In genomic region chr13:30352121-30352520, GRCh38 we compare ENCODE assay signal across 17 cellular contexts. TPM values are rescaled to one million over a fixed set of nuclear protein-coding genes. Genes with fewer than 3 reads are reported as not detected.
DNase-seq lines count a peak whose midpoint lies in the region; ATAC-seq and TF ChIP-seq lines count a peak whose summit lies in the region.
"Had no signal": no experiment of that assay in that cellular context is flagged by ENCODE, and none has a peak within 500 bp of the region (broad histone marks: within the 10 kb centered on the region; RNA-seq: fewer than 3 reads in every experiment).

No MANE protein-coding gene starts in this region.

- no peaks in the 10 kb centered on the region for H3K27me3 ChIP-seq in DND-41 (ENCODE audit: insufficient read depth, low read length, poor library complexity)
- no peaks in the 10 kb centered on the region for H3K27me3 ChIP-seq in Karpas-422 (ENCODE audit: low read length)
- H3K27me3 ChIP-seq: BE2C had no signal

- no peak for TF ChIP-seq CTCF in DND-41 (IDR thresholded peaks at IDR 0.05; ENCODE audit: borderline replicate concordance, extremely low read depth, low read length, poor library complexity, severe bottlenecking)
- TF ChIP-seq CTCF in OCI-LY7 (conservative IDR thresholded peaks at IDR 0.05; ENCODE audit: low read length) = no peak

- CTCF ChIA-PET in OCI-LY7 (lab: Charles Lee; ENCODE audit: unreplicated experiment) = interaction anchor here (0.6 to 1.8 kb wide), 2 partner anchors 10 to 11 kb away, joined by 3 to 6 read pairs; no protein-coding TSS in a partner anchor

- no peaks in the 10 kb centered on the region for H4K20me1 ChIP-seq in DND-41 (ENCODE audit: insufficient read depth, low read length)
- H4K20me1 ChIP-seq in Karpas-422 (ENCODE audit: insufficient read depth, low read depth, low read length) = no peaks in the 10 kb centered on the region
- H4K20me1 ChIP-seq in OCI-LY7 (ENCODE audit: insufficient read depth, low read length) = no peaks in the 10 kb centered on the region

- H3K27ac ChIP-seq in DND-41 (ENCODE audit: low read length) (peak overlapping the region; percentile 97), Karpas-422 (ENCODE audit: low read length) (peak overlapping the region; percentile 98), OCI-LY7 (ENCODE audit: low read depth, low read length, poor library complexity, severe bottlenecking) (peak overlapping the region; percentile 37)
- H3K27ac ChIP-seq: C4-2B, HL-60 had no signal

- no peak for ATAC-seq in DND-41 (ENCODE audit: insufficient read depth, low read depth)
- ATAC-seq in GM21528 (IDR thresholded peaks at IDR 0.05; ENCODE audit: low FRiP score, unreplicated experiment) = no peak
- ATAC-seq: HCT116, K562 had no signal

- DNase-seq in DND-41 = no peak
- peak; percentile 85 for DNase-seq in Karpas-422
- no peak for DNase-seq in OCI-LY7 (ENCODE audit: low spot score)
- DNase-seq in NCI-H2081 treated with DMSO at 0.1 percent for 48 hours (lab: John Stamatoyannopoulos, UW) = no peak
- DNase-seq in DMS 273 treated with DMSO at 0.1 percent for 48 hours (lab: John Stamatoyannopoulos, UW) = no peak
- DNase-seq: BE2C; CD4-positive, alpha-beta memory T cell; DMS79 treated with DMSO at 0.1 percent for 48 hours; GOT3; H7; HFFc6; IMR-90 had no signal

- H3K79me2 ChIP-seq in DND-41 (ENCODE audit: insufficient read depth, low read length) = 0 out of 2 replicates have a peak, but pooled peaks cover 4% of the 10 kb centered on the region
- H3K79me2 ChIP-seq in Karpas-422 (ENCODE audit: low read length) = no peaks in the 10 kb centered on the region
- H3K79me2 ChIP-seq in OCI-LY7 (ENCODE audit: insufficient read depth, low read depth, low read length) = no peaks in the 10 kb centered on the region

- no peak overlapping the region for H3K9ac ChIP-seq in DND-41 (ENCODE audit: low read depth, low read length)
- peak overlapping the region; percentile 61 for H3K9ac ChIP-seq in Karpas-422 (ENCODE audit: low read length)

- intact Hi-C loops in OCI-LY7 (cut with micrococcal nuclease; ENCODE audit: unreplicated experiment) = loop anchor here (10.0 kb wide), 1 partner anchor 453 kb away; no protein-coding TSS in a partner anchor

- H3K9me2 ChIP-seq in Karpas-422 (replicated peaks; ENCODE audit: insufficient read depth, low read length) = no peaks in the 10 kb centered on the region
- no peaks in the 10 kb centered on the region for H3K9me2 ChIP-seq in OCI-LY7 (ENCODE audit: insufficient read depth, low read length)

- POLR2A ChIA-PET in OCI-LY7 (lab: Charles Lee) = interaction anchor here (0.5 to 5.1 kb wide), 14 partner anchors 9 to 142 kb away, joined by 3 to 34 read pairs (median 5); partner anchors contain the start of gene KATNAL1

- H2AFZ ChIP-seq in DND-41 (ENCODE audit: low read depth, low read length) = no peak overlapping the region
- no peak overlapping the region for H2AFZ ChIP-seq in Karpas-422 (ENCODE audit: low read length)
- no peak overlapping the region; the same call in 1 of the 2 replicates for H2AFZ ChIP-seq in OCI-LY7 (ENCODE audit: low read length)

- H3K4me1 ChIP-seq in DND-41 (ENCODE audit: insufficient read depth, low read length) (peaks cover 66% of the 10 kb centered on the region), Karpas-422 (ENCODE audit: low read length) (peaks cover 78% of the 10 kb centered on the region), OCI-LY7 (ENCODE audit: insufficient read depth, low read length, poor library complexity, severe bottlenecking) (peaks cover 50% of the 10 kb centered on the region)

- BruUV-seq in OCI-LY7 (replicated peaks; lab: Mats Ljungman, UMichigan) = no TSS peak

- H3K4me3 ChIP-seq in DND-41 (ENCODE audit: low read depth in 1 of 2, low read length in 2 of 2) (no peak overlapping the region), Karpas-422 (ENCODE audit: low read length) (peak overlapping the region; percentile 35), OCI-LY7 (ENCODE audit: low read depth, low read length, poor library complexity, severe bottlenecking) (no peak overlapping the region)
- H3K4me3 ChIP-seq: K562 had no signal

- H3K36me3 ChIP-seq in DND-41 (ENCODE audit: insufficient read depth, low read length) (no peaks in the 10 kb centered on the region; the same call in 1 of the 2 replicates), Karpas-422 (ENCODE audit: insufficient read depth, low read length) (peaks cover 25% of the 10 kb centered on the region), OCI-LY7 (ENCODE audit: insufficient read depth, low read length) (peaks cover 86% of the 10 kb centered on the region)
- H3K36me3 ChIP-seq: BE2C had no signal

- peaks cover 7% of the 10 kb centered on the region for H3K9me3 ChIP-seq in DND-41 (ENCODE audit: insufficient read depth, low read length, severe bottlenecking)
- H3K9me3 ChIP-seq in Karpas-422 (ENCODE audit: low read length) = no peaks in the 10 kb centered on the region
- peaks cover 12% of the 10 kb centered on the region; the same call in 1 of the 2 replicates for H3K9me3 ChIP-seq in OCI-LY7 (ENCODE audit: low read length)
- H3K9me3 ChIP-seq: BE2C had no signal

- H3K4me2 ChIP-seq in DND-41 (ENCODE audit: insufficient read depth, low read length) (no peak overlapping the region), Karpas-422 (ENCODE audit: low read depth, low read length, poor library complexity, severe bottlenecking) (peak overlapping the region; percentile 66), OCI-LY7 (ENCODE audit: low read length) (peak overlapping the region; percentile 25; the same call in 1 of the 2 replicates)

RNA-seq across cellular contexts. Expression of gene KATNAL1, which starts 44.8 kb away (rescaled TPM):
- total RNA-seq in Karpas-422 (2014; rRNA removed; shearing (Covaris generic); ENCODE audit: low replicate concordance) = 13.4 and 35.6 TPM in 2 replicates
- total RNA-seq in OCI-LY7 (2014; rRNA removed; shearing (Covaris generic)) = 13.9 and 25.5 TPM in 2 replicates
- total RNA-seq in OCI-LY7 (2022) = 33.2 and 34.5 TPM in 2 replicates

Comparison
In these comparisons a context has a peak if more than half of its experiments do, and no peak if none do; other contexts are left out.
1. H3K27ac ChIP-seq: peak in every context shown above with its lines; median percentile 98 in Karpas-422; 97 in DND-41; 37 in OCI-LY7.